ENCODE assay signal across 8 cellular contexts in the genomic region with DNA sequence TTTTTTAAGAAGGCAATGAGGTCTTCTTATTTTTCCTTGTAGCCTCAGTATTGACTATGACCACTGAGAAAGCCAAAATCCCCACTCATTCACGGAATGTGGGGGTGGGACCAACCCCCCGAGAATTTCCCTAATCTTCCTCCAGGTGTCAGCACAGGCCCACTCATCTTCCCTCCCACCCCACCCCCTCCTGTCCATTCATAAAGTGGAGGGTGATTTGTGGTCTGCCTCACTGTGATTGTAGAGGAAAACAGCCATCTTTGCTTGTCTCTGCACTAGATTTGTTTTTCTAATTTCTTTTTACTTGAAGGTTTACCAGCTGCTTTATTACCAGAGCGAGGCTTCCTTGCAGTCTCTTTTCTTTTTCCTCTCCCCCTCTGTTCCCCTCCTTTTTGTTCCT.
DNase-seq lines count a peak whose midpoint lies in the region; ATAC-seq, FAIRE-seq and TF ChIP-seq lines count a peak whose summit lies in the region.

No MANE protein-coding gene starts in this region.

- H3K36me3 ChIP-seq in body of pancreas (replicated peaks in 1 of 2; ENCODE audit: insufficient read depth in 1 of 2, low read depth in 2 of 2) = no peaks in the 10 kb centered on the region

- H3K9me3 ChIP-seq in body of pancreas = no peaks in the 10 kb centered on the region

- H3K4me1 ChIP-seq in body of pancreas = no peaks in the 10 kb centered on the region

- no peak for TF ChIP-seq CTCF in body of pancreas (IDR thresholded peaks at IDR 0.05)

- no peak overlapping the region for H3K27ac ChIP-seq in body of pancreas

- DNase-seq in NCI-H1092 treated with DMSO at 0.1 percent for 48 hours (lab: John Stamatoyannopoulos, UW) (peak; percentile 48), NCI-H1092 (lab: John Stamatoyannopoulos, UW) (no peak), HT-29 (ENCODE audit: low spot score) (peak; percentile 39), SK-N-DZ (ENCODE audit: low spot score) (peak; percentile 64), lung microvascular endothelial cell (ENCODE audit: low read depth in 2 of 2) (peak; percentile 70 to 86), urothelium cell line (ENCODE audit: low spot score) (peak; percentile 74), body of pancreas (no peak)
- peak; percentile 60 for DNase-seq in central memory CD4-positive, alpha-beta T cell

- FAIRE-seq in urothelium cell line (lab: Jason Lieb, UNC) = no peak

- WGBS in body of pancreas, 2 donors = 36 to 42% methylated on average over 3 of the region's 3 CpGs

- no peak for TF ChIP-seq POLR2A in body of pancreas (IDR thresholded peaks at IDR 0.05)

- no peak overlapping the region for H3K4me3 ChIP-seq in body of pancreas

- intact Hi-C loops in body of pancreas (cut with DNase I) = no loop called here

- ATAC-seq in body of pancreas = no peak

- no peaks in the 10 kb centered on the region for H3K27me3 ChIP-seq in body of pancreas

Comparison
In these comparisons a context has a peak if more than half of its experiments do, and no peak if none do; other contexts are left out.
1. DNase-seq: peak in NCI-H1092 treated with DMSO at 0.1 percent for 48 hours (single experiment), HT-29 (single experiment), SK-N-DZ (single experiment), central memory CD4-positive, alpha-beta T cell (single experiment), lung microvascular endothelial cell (2 of 2) and urothelium cell line (single experiment); none in NCI-H1092 (single experiment) and body of pancreas (0 of 4).